In the genomic region with DNA sequence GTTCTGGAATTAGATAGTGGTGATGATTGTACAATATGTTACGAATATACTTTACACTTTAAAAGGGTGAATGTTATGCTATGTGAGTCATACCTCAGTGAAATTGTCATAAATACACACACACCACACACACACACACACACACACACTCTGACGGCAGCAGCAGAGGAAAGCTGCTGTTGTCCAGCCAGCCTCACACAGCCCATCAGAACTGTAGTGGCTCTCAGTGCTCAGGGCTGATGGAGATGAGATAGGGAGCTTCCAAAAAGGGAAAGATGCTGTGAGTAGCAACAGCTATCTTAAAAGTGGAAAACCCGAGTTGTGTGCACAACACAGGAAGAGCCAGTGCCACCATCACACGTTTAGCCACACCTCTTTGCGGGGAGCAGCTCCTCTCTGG, we compare ENCODE assay signal across 24 cellular contexts.
"Had no signal": no experiment of that assay in that cellular context is flagged by ENCODE, and none has a peak within 500 bp of the region (broad histone marks: within the 10 kb centered on the region; RNA-seq: fewer than 3 reads in every experiment).

No MANE protein-coding gene starts in this region.

- H3K27ac ChIP-seq: colonic mucosa, epithelial cell of prostate, foreskin keratinocyte, gastroesophageal sphincter, hepatocyte, neural progenitor cell, ovary, psoas muscle, right lobe of liver, stomach, thyroid gland had no signal

- H2AFZ ChIP-seq: hepatocyte, neural progenitor cell had no signal

- H3K4me1 ChIP-seq: colonic mucosa, foreskin keratinocyte, gastroesophageal sphincter, neural progenitor cell, right lobe of liver, stomach, thyroid gland had no signal

- H3K9me3 ChIP-seq: colonic mucosa, gastroesophageal sphincter, heart left ventricle, ovary, psoas muscle, right lobe of liver, stomach, thyroid gland had no signal

- H3K4me3 ChIP-seq: colonic mucosa, gastroesophageal sphincter, heart left ventricle, hepatocyte, neural progenitor cell, ovary, psoas muscle, right lobe of liver, stomach, thyroid gland had no signal

- H3K9ac ChIP-seq: neural progenitor cell had no signal

- H3K4me2 ChIP-seq: hepatocyte, neural progenitor cell had no signal

- H3K27me3 ChIP-seq: colonic mucosa, foreskin keratinocyte, heart left ventricle, hepatocyte, neural progenitor cell, ovary, right lobe of liver, stomach, thyroid gland had no signal

- DNase-seq: colonic mucosa; effector CD8-positive, alpha-beta T cell; endodermal cell; foreskin keratinocyte; islet precursor cell; kidney glomerular epithelial cell; mesenchymal stem cell; naive thymus-derived CD4-positive, alpha-beta T cell; nucleus accumbens; ovary; psoas muscle; right lobe of liver; small intestine; stimulated activated CD4-positive, alpha-beta T cell treated with anti-CD3 and anti-CD28 coated beads, Interleukin-15, amount 100 ng/mL, for 24 hours; stimulated activated CD4-positive, alpha-beta T cell treated with anti-CD3 and anti-CD28 coated beads, Interleukin-4, amount 100 ng/mL, for 24 hours; stimulated activated naive CD4-positive, alpha-beta T cell treated with Interleukin-2 at 50 U/mL for 16 hours; stomach; thyroid gland; trophoblast cell had no signal

- H3K36me3 ChIP-seq: colonic mucosa, gastroesophageal sphincter, heart left ventricle, neural progenitor cell, ovary, right lobe of liver, stomach, thyroid gland had no signal
